Comparison of ENCODE assay signal across 27 cellular contexts in the genomic region with DNA sequence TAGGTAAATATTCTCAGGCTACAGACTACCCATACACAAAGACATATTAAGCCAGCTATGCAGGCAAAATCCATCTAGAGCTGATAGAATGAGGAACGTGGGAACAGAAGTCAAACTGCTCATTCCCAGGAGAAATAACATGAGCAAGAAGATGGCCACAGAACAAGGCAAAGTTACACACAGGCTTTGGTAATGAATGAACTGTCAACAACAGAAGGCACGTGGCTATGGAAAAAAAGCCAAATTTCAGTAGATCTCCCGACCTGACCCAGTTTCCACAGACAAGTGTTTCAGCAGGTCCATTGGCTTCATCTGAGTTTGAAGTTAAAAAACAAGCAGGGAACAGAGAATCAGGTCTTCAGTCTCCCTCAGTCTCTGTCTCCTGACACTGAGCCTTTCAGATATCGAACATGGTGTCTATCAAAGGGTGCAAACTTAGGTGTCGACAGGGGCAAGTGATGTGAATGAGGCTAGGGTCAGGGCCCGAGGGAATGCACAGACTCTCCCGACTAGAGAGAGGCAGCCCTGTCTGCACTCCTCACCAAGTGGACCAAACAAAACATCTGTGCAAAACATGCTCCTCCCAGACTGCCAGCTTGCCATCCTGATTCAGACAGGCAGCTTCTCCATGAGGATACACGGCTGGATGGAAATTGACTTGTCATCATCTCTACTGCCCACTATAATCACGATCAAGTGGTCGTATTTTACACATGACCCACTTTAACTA. TPM values are rescaled to one million over a fixed set of nuclear protein-coding genes. Genes with fewer than 3 reads are reported as not detected.
DNase-seq lines count a peak whose midpoint lies in the region; ATAC-seq, FAIRE-seq and TF ChIP-seq lines count a peak whose summit lies in the region.
"Had no signal": no experiment of that assay in that cellular context is flagged by ENCODE, and none has a peak within 500 bp of the region (broad histone marks: within the 10 kb centered on the region; RNA-seq: fewer than 3 reads in every experiment).

No MANE protein-coding gene starts in this region.

- ATAC-seq in left cardiac atrium (peak; percentile 56 to 76), GM18867 (IDR thresholded peaks at IDR 0.05; ENCODE audit: unreplicated experiment) (no peak)
- ATAC-seq: natural killer cell treated with Interleukin-12 subunit alpha and Interleukin-12 subunit beta and Interleukin-15 and Interleukin-18, amount 100 ng/mL, for 72 hours had no signal

- intact Hi-C loops in left cardiac atrium (cut with DNase I): no loop called here

- peak; percentile 14 for FAIRE-seq in GM12892 (lab: Jason Lieb, UNC)
- FAIRE-seq: RCC 7860 had no signal

- H3K4me2 ChIP-seq in smooth muscle cell: peak overlapping the region; percentile 49

- no peaks in the 10 kb centered on the region for H3K79me2 ChIP-seq in smooth muscle cell (ENCODE audit: low read depth)

- H3K9ac ChIP-seq in smooth muscle cell (ENCODE audit: low read depth): no peak overlapping the region

- TF ChIP-seq CTCF in smooth muscle cell (IDR thresholded peaks at IDR 0.05; ENCODE audit: borderline replicate concordance, insufficient read depth, poor library complexity, severe bottlenecking): no peak

- peak overlapping the region; percentile 55 for H3K27ac ChIP-seq in smooth muscle cell (ENCODE audit: low read depth)
- H3K27ac ChIP-seq: adrenal gland, esophagus squamous epithelium, ovary, thyroid gland had no signal

- H3K4me3 ChIP-seq in smooth muscle cell: no peak overlapping the region
- H3K4me3 ChIP-seq: adrenal gland, esophagus squamous epithelium, HAP-1, ovary, thyroid gland had no signal

- no peaks in the 10 kb centered on the region for H3K9me3 ChIP-seq in smooth muscle cell (replicated peaks; ENCODE audit: low read depth)
- H3K9me3 ChIP-seq: adrenal gland, Caco-2, esophagus squamous epithelium, HAP-1, ovary, thyroid gland had no signal

- H3K36me3 ChIP-seq in smooth muscle cell (ENCODE audit: low read depth): no peaks in the 10 kb centered on the region
- H3K36me3 ChIP-seq: ovary had no signal

- no peaks in the 10 kb centered on the region for H3K27me3 ChIP-seq in smooth muscle cell (ENCODE audit: low read depth)
- H3K27me3 ChIP-seq: adrenal gland, esophagus squamous epithelium, ovary, thyroid gland had no signal

- no peaks in the 10 kb centered on the region for H3K4me1 ChIP-seq in smooth muscle cell (ENCODE audit: low read depth)
- H3K4me1 ChIP-seq: adrenal gland, Caco-2, esophagus squamous epithelium, HAP-1, thyroid gland had no signal

- no peaks in the 10 kb centered on the region for H4K20me1 ChIP-seq in smooth muscle cell (ENCODE audit: low read depth)

- WGBS in smooth muscle cell (ENCODE audit: low lambda C conversion rate): 37% methylated on average over 10 of the region's 10 CpGs

- peaks cover 11% of the 10 kb centered on the region for H3F3A ChIP-seq in smooth muscle cell (ENCODE audit: low read depth)

- TF ChIP-seq POLR2A in GM12892 (IDR thresholded peaks at IDR 0.05; ENCODE audit: low read depth, low read length): no peak

- H2AFZ ChIP-seq in smooth muscle cell (ENCODE audit: low read depth): no peak overlapping the region

- DNase-seq in GM12892 (ENCODE audit: insufficient read length) (no peak), amniotic epithelial cell (ENCODE audit: low read depth) (peak; percentile 58), left cardiac atrium (no peak), smooth muscle cell (lab: John Stamatoyannopoulos, UW; ENCODE audit: unreplicated experiment) (no peak), T-helper 9 cell (no peak), COLO668 (lab: John Stamatoyannopoulos, UW; ENCODE audit: unreplicated experiment) (no peak)
- DNase-seq: activated CD4-positive, alpha-beta T cell treated with anti-CD3 and anti-CD28 coated beads for 1 hour; activated CD8-positive, alpha-beta memory T cell treated with anti-CD3 and anti-CD28 coated beads for 24 hours; activated gamma-delta T cell treated with Interleukin-2 at 50 U/mL for 16 hours; activated T-cell treated with anti-CD3 and anti-CD28 coated beads, Interleukin-2, amount 50 U/mL, for 1 hour; Caco-2; DMS79; esophagus squamous epithelium; Kasumi-1; MV-4-11; NCI-H2171 treated with DMSO at 0.1 percent for 48 hours; NCI-H69; ovary; stimulated activated CD4-positive, alpha-beta T cell treated with anti-CD3 and anti-CD28 coated beads, Interleukin-4, amount 100 ng/mL, for 4 hours; thyroid gland had no signal

RNA-seq across cellular contexts. Expression of gene SIGLEC15, which starts 25.9 kb away (rescaled TPM):
- not detected for polyA plus RNA-seq in GM12892 (2012; ENCODE audit: missing spikeins)
- total RNA-seq in left cardiac atrium (under 1 TPM in 1 of 2 donors, not detected in 1; 0.18 TPM), smooth muscle cell (0.09 and 0.58 TPM in 2 replicates)
- polyA plus RNA-seq in smooth muscle cell: 1.4 and 3.1 TPM in 2 replicates
- total RNA-seq: Caco-2; esophagus squamous epithelium; mesothelial cell of epicardium; natural killer cell treated with Interleukin-12 subunit alpha and Interleukin-12 subunit beta and Interleukin-15 and Interleukin-18, amount 100 ng/mL, for 72 hours; T-helper 1 cell treated with Interleukin-12 subunit alpha and Interleukin-12 subunit beta and Interleukin-4 antibody, amounts not matched to agents 30 ng/mL and 1 ng/mL, for 36 hours had no signal
